8 cellular contexts compared by ENCODE assay signal in the genomic region with DNA sequence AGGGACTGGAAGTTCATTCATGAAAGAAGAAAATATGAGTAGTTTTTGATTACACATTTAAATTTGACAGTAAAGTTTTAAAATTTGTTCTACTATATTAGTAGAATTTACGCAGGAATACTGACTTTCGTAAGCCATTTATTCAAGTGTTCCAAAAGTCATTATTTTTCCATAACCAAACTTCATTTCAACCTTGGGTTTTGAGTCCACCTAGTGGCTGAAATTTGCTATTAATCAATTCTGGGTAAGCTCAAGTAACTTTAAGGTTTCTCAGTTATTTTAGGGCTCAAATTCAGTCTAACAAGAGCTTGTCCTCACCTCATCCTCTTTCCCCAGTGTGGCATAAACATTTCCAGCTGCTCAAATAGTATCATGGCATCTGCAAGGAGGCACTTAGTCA.
DNase-seq lines count a peak whose midpoint lies in the region; ATAC-seq, FAIRE-seq and TF ChIP-seq lines count a peak whose summit lies in the region.

No MANE protein-coding gene starts in this region.

- no peak for TF ChIP-seq POLR2A in H54 (IDR thresholded peaks at IDR 0.05; ENCODE audit: low read depth, low read length)

- 18% methylated on average over 2 of the region's 2 CpGs for WGBS in liver

- no peak overlapping the region for H3K9ac ChIP-seq in liver (ENCODE audit: low read depth in 1 of 2, low read length in 2 of 2)

- no peaks in the 10 kb centered on the region for H3K36me3 ChIP-seq in HAP-1 (replicated peaks)
- H3K36me3 ChIP-seq in liver (ENCODE audit: control insufficient read depth in 4 of 4, insufficient read depth in 3 of 4, low read depth in 1 of 4, low read length in 3 of 4) = no peaks in the 10 kb centered on the region

- ATAC-seq in HG03469 (IDR thresholded peaks at IDR 0.05; ENCODE audit: unreplicated experiment) = no peak

- H3K4me3 ChIP-seq in HAP-1 = no peak overlapping the region
- no peak overlapping the region for H3K4me3 ChIP-seq in liver (ENCODE audit: low read depth in 1 of 3, low read length in 3 of 3)

- no peak for FAIRE-seq in H54 (lab: Jason Lieb, UNC)

- no peaks in the 10 kb centered on the region for H3K27me3 ChIP-seq in HAP-1 (ENCODE audit: low read depth)
- no peaks in the 10 kb centered on the region for H3K27me3 ChIP-seq in liver (ENCODE audit: control insufficient read depth in 4 of 4, insufficient read depth in 4 of 4, low read length in 3 of 4)

- peak; percentile 53 for TF ChIP-seq CTCF in C4-2B (conservative IDR thresholded peaks at IDR 0.05)
- peak; percentile 46 for TF ChIP-seq CTCF in liver (IDR thresholded peaks at IDR 0.05; ENCODE audit: low read depth, low read length, missing input control)

- peak; percentile 66 to 76 for TF ChIP-seq RAD21 in liver (IDR thresholded peaks at IDR 0.05)

- DNase-seq in HAP-1 (ENCODE audit: low spot score in 2 of 2) (peak; percentile 8 to 43), astrocyte of the hippocampus (ENCODE audit: low read depth, low spot score) (peak; percentile 41), H54 (ENCODE audit: insufficient read length, low spot score) (no peak), retina (no peak)
- no peak for DNase-seq in stimulated activated CD4-positive, alpha-beta T cell treated with anti-CD3 and anti-CD28 coated beads, Interleukin-12 subunit alpha, Interleukin-12 subunit beta, amount 100 ng/mL, for 4 hours

- H3K4me1 ChIP-seq in HAP-1 = no peaks in the 10 kb centered on the region
- no peaks in the 10 kb centered on the region for H3K4me1 ChIP-seq in liver (ENCODE audit: control insufficient read depth in 4 of 4, insufficient read depth in 4 of 4, low read length in 3 of 4)

- in situ Hi-C loops in HAP-1 (cut with MboI; ENCODE audit: low sequenced_read_pairs) = no loop called here

- H3K9me3 ChIP-seq in HAP-1 (no peaks in the 10 kb centered on the region), liver (ENCODE audit: control insufficient read depth in 4 of 4, low read length in 3 of 4) (no peaks in the 10 kb centered on the region)

- H3K27ac ChIP-seq in C4-2B (no peak overlapping the region), liver (ENCODE audit: low read depth in 1 of 2, low read length in 2 of 2) (no peak overlapping the region)

TF ChIP-seq in liver, 16 proteins besides CTCF, POLR2A, EP300 and RAD21:
- TF ChIP-seq, protein P1, sequence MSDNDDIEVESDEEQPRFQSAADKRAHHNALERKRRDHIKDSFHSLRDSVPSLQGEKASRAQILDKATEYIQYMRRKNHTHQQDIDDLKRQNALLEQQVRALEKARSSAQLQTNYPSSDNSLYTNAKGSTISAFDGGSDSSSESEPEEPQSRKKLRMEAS (IDR thresholded peaks at IDR 0.05) = no peak

Comparison
In these comparisons a context has a peak if more than half of its experiments do, and no peak if none do; other contexts are left out.
1. DNase-seq: peak in HAP-1 (2 of 2) and astrocyte of the hippocampus (single experiment); none in H54 (single experiment), stimulated activated CD4-positive, alpha-beta T cell treated with anti-CD3 and anti-CD28 coated beads, Interleukin-12 subunit alpha, Interleukin-12 subunit beta, amount 100 ng/mL, for 4 hours (single experiment) and retina (single experiment).